ENCODE assay signal across 9 cellular contexts in the genomic region with DNA sequence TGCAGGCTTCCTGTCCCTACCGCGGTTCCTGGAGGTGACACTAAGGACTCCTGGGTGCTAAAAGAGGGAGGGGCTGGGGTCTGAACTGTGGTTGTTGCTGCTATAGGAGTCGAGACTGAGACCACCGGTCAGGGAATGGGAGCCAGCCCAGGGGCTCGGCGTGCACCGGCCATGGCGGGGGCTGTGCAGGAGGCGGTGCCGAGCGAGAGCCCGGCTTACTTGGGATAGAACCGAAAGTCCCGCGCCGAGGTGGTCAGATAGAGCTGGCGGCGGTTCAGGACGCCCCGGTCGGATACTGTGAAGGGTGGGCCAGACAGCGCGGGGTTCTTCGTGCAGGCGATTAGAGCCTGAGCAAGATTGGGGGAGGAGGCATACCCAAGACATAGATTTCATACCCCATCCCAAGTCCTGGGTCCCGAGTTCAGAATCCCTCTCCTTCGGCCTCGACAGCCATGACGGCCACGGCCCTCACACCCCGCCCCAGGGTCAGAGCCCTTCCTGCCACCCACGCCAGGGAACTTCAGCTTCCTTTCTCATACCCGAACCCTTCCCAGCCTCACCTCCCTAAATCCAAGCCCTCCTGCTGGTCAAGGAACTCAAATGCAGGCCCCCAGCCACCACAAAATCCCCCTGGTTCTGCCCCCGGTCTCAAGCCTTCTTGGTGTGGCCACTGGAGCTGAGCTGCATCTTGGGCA. TPM values are rescaled to one million over a fixed set of nuclear protein-coding genes. Genes with fewer than 3 reads are reported as not detected.
DNase-seq lines count a peak whose midpoint lies in the region; ATAC-seq and TF ChIP-seq lines count a peak whose summit lies in the region.
"Not testable (repeated sequence)": the region's sequence is repeated elsewhere in the genome, so short reads cannot be mapped to it uniquely, and the experiment has no call there.
"Had no signal": no experiment of that assay in that cellular context is flagged by ENCODE, and none has a peak within 500 bp of the region (broad histone marks: within the 10 kb centered on the region; RNA-seq: fewer than 3 reads in every experiment).

No MANE protein-coding gene starts in this region.

- ATAC-seq in mucosa of descending colon: peak; percentile 25
- ATAC-seq in sciatic nerve: peak; percentile 38

- not testable (repeated sequence) for TF ChIP-seq CTCF in left ventricle myocardium inferior (IDR thresholded peaks at IDR 0.05; ENCODE audit: borderline replicate concordance); mucosa of descending colon (IDR thresholded peaks at IDR 0.05); uterus (IDR thresholded peaks at IDR 0.05)

- peak overlapping the region; percentile 50 for H3K4me3 ChIP-seq in SJSA1
- peak overlapping the region; percentile 73 for H3K4me3 ChIP-seq in effector memory CD4-positive, alpha-beta T cell (ENCODE audit: insufficient read depth, low read depth, low read length, poor library complexity, severe bottlenecking)
- peak overlapping the region; percentile 72 for H3K4me3 ChIP-seq in left ventricle myocardium inferior
- not testable (repeated sequence) for H3K4me3 ChIP-seq in mucosa of descending colon
- H3K4me3 ChIP-seq in uterus: peak overlapping the region; percentile 31 to 32

- H3K9me3 Mint-ChIP-seq in activated naive CD4-positive, alpha-beta T cell treated with anti-CD3 and anti-CD28 coated beads, Interleukin-2, amount 50 U/mL, for 24 hours: not testable (repeated sequence)

- H3K4me3 Mint-ChIP-seq in activated naive CD4-positive, alpha-beta T cell treated with anti-CD3 and anti-CD28 coated beads, Interleukin-2, amount 50 U/mL, for 24 hours: peak overlapping the region; percentile 87

- H3K9me3 ChIP-seq in SJSA1 (replicated peaks); effector memory CD4-positive, alpha-beta T cell (ENCODE audit: control insufficient read depth, low read length); left ventricle myocardium inferior (replicated peaks); mucosa of descending colon; uterus: not testable (repeated sequence)

- H3K27ac ChIP-seq in SJSA1; effector memory CD4-positive, alpha-beta T cell (ENCODE audit: insufficient read depth, low read length, poor library complexity, severe bottlenecking); left ventricle myocardium inferior (replicated peaks); uterus: not testable (repeated sequence)

- DNase-seq in ELR (ENCODE audit: low read depth): peak; percentile 36
- DNase-seq in SJSA1 (ENCODE audit: low read depth in 1 of 2, low spot score in 2 of 2): peak in 1 of 2 experiments; percentile 21
- not testable (repeated sequence) for DNase-seq in effector memory CD4-positive, alpha-beta T cell; left ventricle myocardium inferior; mucosa of descending colon; sciatic nerve (ENCODE audit: low spot score); uterus

- H3K36me3 ChIP-seq in SJSA1; effector memory CD4-positive, alpha-beta T cell (ENCODE audit: control insufficient read depth, insufficient read depth, low read length); left ventricle myocardium inferior; mucosa of descending colon (ENCODE audit: low read depth); uterus: not testable (repeated sequence)

- peaks cover 17% of the 10 kb centered on the region for H3K27me3 Mint-ChIP-seq in activated naive CD4-positive, alpha-beta T cell treated with anti-CD3 and anti-CD28 coated beads, Interleukin-2, amount 50 U/mL, for 24 hours

- TF ChIP-seq POLR2A in uterus (IDR thresholded peaks at IDR 0.05): not testable (repeated sequence)

- H3K4me1 Mint-ChIP-seq in activated naive CD4-positive, alpha-beta T cell treated with anti-CD3 and anti-CD28 coated beads, Interleukin-2, amount 50 U/mL, for 24 hours: peaks cover 15% of the 10 kb centered on the region

- not testable (repeated sequence) for H3K27ac Mint-ChIP-seq in activated naive CD4-positive, alpha-beta T cell treated with anti-CD3 and anti-CD28 coated beads, Interleukin-2, amount 50 U/mL, for 24 hours

- peaks cover 23% of the 10 kb centered on the region for H3K4me1 ChIP-seq in SJSA1 (replicated peaks)
- peaks cover 24% of the 10 kb centered on the region for H3K4me1 ChIP-seq in effector memory CD4-positive, alpha-beta T cell (ENCODE audit: control insufficient read depth, insufficient read depth, low read length, poor library complexity, severe bottlenecking)
- peaks cover 22% of the 10 kb centered on the region for H3K4me1 ChIP-seq in left ventricle myocardium inferior
- H3K4me1 ChIP-seq in mucosa of descending colon (ENCODE audit: low read depth): peaks cover 13% of the 10 kb centered on the region
- H3K4me1 ChIP-seq in uterus: not testable (repeated sequence)

- intact Hi-C loops in left ventricle myocardium inferior (cut with micrococcal nuclease); mucosa of descending colon (cut with DNase I, micrococcal nuclease); sciatic nerve (cut with DNase I); uterus (cut with DNase I; ENCODE audit: low total_unique reads): not testable (repeated sequence)

- H3K36me3 Mint-ChIP-seq in activated naive CD4-positive, alpha-beta T cell treated with anti-CD3 and anti-CD28 coated beads, Interleukin-2, amount 50 U/mL, for 24 hours: not testable (repeated sequence)

- H3K27me3 ChIP-seq in SJSA1 (replicated peaks); effector memory CD4-positive, alpha-beta T cell (replicated peaks; ENCODE audit: control insufficient read depth, insufficient read depth, low read length, poor library complexity, severe bottlenecking); uterus: not testable (repeated sequence)
- H3K27me3 ChIP-seq in left ventricle myocardium inferior (ENCODE audit: low read depth): peaks cover 45% of the 10 kb centered on the region

RNA-seq across cellular contexts. Expression of gene CGB7, which starts 0.5 kb away (rescaled TPM):
- total RNA-seq in SJSA1 (2014; rRNA removed; shearing (Covaris generic)): 0.08 TPM in 1 of 2 replicates, not detected in the other
- total RNA-seq in left ventricle myocardium inferior (not detected), mucosa of descending colon (not detected), sciatic nerve (not detected), uterus (not detected)
- total RNA-seq: SK-MEL-5 had no signal

RNA-seq across cellular contexts. Expression of gene NTF4, which starts 7.6 kb away (rescaled TPM):
- total RNA-seq in SJSA1 (2014; rRNA removed; shearing (Covaris generic)): not detected in 2 replicates
- total RNA-seq in left ventricle myocardium inferior (not detected), mucosa of descending colon (not detected), sciatic nerve (not detected), uterus (1 to 10 TPM in 1 of 4 donors, under 1 TPM in 1, not detected in 2; 0.64 to 2.2 TPM)
- total RNA-seq: SK-MEL-5 had no signal

RNA-seq across cellular contexts. Expression of gene CGB8, which starts 8.1 kb away (rescaled TPM):
- total RNA-seq in SJSA1 (2014; rRNA removed; shearing (Covaris generic)): 0.61 TPM in 1 of 2 replicates, not detected in the other
- not detected for total RNA-seq in left ventricle myocardium inferior
- not detected for total RNA-seq in mucosa of descending colon
- total RNA-seq in sciatic nerve: not detected
- total RNA-seq in uterus: not detected
- total RNA-seq: SK-MEL-5 had no signal

RNA-seq across cellular contexts. Expression of gene CGB5, which starts 13.4 kb away (rescaled TPM):
- total RNA-seq in SJSA1 (2014; rRNA removed; shearing (Covaris generic)): not detected in 2 replicates
- total RNA-seq in left ventricle myocardium inferior (not detected), mucosa of descending colon (not detected), sciatic nerve (not detected), uterus (not detected)
- total RNA-seq: SK-MEL-5 had no signal

RNA-seq across cellular contexts. Expression of gene KCNA7, which starts 15.4 kb away (rescaled TPM):
- not detected in 2 replicates for total RNA-seq in SJSA1 (2014; rRNA removed; shearing (Covaris generic))
- total RNA-seq in left ventricle myocardium inferior (0.66 TPM), mucosa of descending colon (not detected), sciatic nerve (not detected), uterus (not detected)
